In genomic region chr15:31487811-31488436, GRCh38 we compare ENCODE assay signal across 8 cellular contexts.
DNase-seq lines count a peak whose midpoint lies in the region; ATAC-seq and TF ChIP-seq lines count a peak whose summit lies in the region.

No MANE protein-coding gene starts in this region.

- H3K4me1 ChIP-seq in Loucy (ENCODE audit: insufficient read depth, low read length, poor library complexity, severe bottlenecking) (no peaks in the 10 kb centered on the region), thyroid gland (peaks cover 5 to 22% of the 10 kb centered on the region in 2 donors)

- H2AFZ ChIP-seq in Loucy (ENCODE audit: low read length), result peak overlapping the region; percentile 28; the same call in 1 of the 2 replicates

- H3K4me3 ChIP-seq in Loucy (ENCODE audit: low read length, poor library complexity, severe bottlenecking) (no peak overlapping the region), thyroid gland (replicated peaks in 1 of 3) (no peak overlapping the region)

- peak; percentile 37 for ATAC-seq in GM18861 (IDR thresholded peaks at IDR 0.05; ENCODE audit: unreplicated experiment)

- no peaks in the 10 kb centered on the region for H3K9me2 ChIP-seq in Loucy (replicated peaks; ENCODE audit: low read depth, low read length)

- H3K27me3 ChIP-seq in Loucy (ENCODE audit: insufficient read depth, low read length, poor library complexity, severe bottlenecking), result no peaks in the 10 kb centered on the region
- no peaks in the 10 kb centered on the region for H3K27me3 ChIP-seq in thyroid gland

- no peaks in the 10 kb centered on the region for H3F3A ChIP-seq in Loucy (ENCODE audit: low read depth)

- H3K9ac ChIP-seq in Loucy (ENCODE audit: low read depth, low read length, poor library complexity, severe bottlenecking), result no peak overlapping the region

- H3K9me3 ChIP-seq in Loucy (ENCODE audit: insufficient read depth, low read depth, low read length) (peaks cover 11% of the 10 kb centered on the region; the same call in 1 of the 2 replicates), thyroid gland (no peaks in the 10 kb centered on the region)

- 65 to 68% methylated on average over 6 of the region's 6 CpGs for WGBS in thyroid gland, 2 donors

- intact Hi-C loops in thyroid gland (cut with DNase I), result loop anchor here (5.0 to 10.0 kb wide), 4 partner anchors 51 to 286 kb away; partner anchors contain the start of gene KLF13

- peak; percentile 62 for DNase-seq in AG08395 (ENCODE audit: low spot score)
- no peak for DNase-seq in epithelial cell of prostate (ENCODE audit: low read depth, low spot score)
- DNase-seq in thyroid gland, result no peak
- DNase-seq in NOMO-1 treated with dmso at 0.1 percent for 144 hours (lab: John Stamatoyannopoulos, UW; ENCODE audit: unreplicated experiment), result no peak
- DNase-seq in DMS79 treated with DMSO at 0.1 percent for 48 hours (lab: John Stamatoyannopoulos, UW), result no peak
- DNase-seq in NCI-H1417 treated with DMSO at 0.1 percent for 48 hours (lab: John Stamatoyannopoulos, UW), result no peak

- H3K27ac ChIP-seq in epithelial cell of prostate, result peak overlapping the region; percentile 12
- H3K27ac ChIP-seq in thyroid gland, result peak overlapping the region in 2 of 3 donors; percentile 27 to 34

- TF ChIP-seq POLR2A in thyroid gland (IDR thresholded peaks at IDR 0.05), result no peak

- H4K20me1 ChIP-seq in Loucy (ENCODE audit: insufficient read depth, low read length, poor library complexity, severe bottlenecking), result no peaks in the 10 kb centered on the region

- TF ChIP-seq CTCF in Loucy (conservative IDR thresholded peaks at IDR 0.05; ENCODE audit: low read length) (no peak), thyroid gland (IDR thresholded peaks at IDR 0.05) (no peak)

- no peak overlapping the region for H3K4me2 ChIP-seq in Loucy (ENCODE audit: low read depth, low read length, poor library complexity, severe bottlenecking)

- H3K36me3 ChIP-seq in Loucy (ENCODE audit: insufficient read depth, low read length) (no peaks in the 10 kb centered on the region), thyroid gland (no peaks in the 10 kb centered on the region)

- no peaks in the 10 kb centered on the region for H3K79me2 ChIP-seq in Loucy (ENCODE audit: insufficient read depth, low read length)
